Comparison of ENCODE assay signal across 1 cellular context in the genomic region with DNA sequence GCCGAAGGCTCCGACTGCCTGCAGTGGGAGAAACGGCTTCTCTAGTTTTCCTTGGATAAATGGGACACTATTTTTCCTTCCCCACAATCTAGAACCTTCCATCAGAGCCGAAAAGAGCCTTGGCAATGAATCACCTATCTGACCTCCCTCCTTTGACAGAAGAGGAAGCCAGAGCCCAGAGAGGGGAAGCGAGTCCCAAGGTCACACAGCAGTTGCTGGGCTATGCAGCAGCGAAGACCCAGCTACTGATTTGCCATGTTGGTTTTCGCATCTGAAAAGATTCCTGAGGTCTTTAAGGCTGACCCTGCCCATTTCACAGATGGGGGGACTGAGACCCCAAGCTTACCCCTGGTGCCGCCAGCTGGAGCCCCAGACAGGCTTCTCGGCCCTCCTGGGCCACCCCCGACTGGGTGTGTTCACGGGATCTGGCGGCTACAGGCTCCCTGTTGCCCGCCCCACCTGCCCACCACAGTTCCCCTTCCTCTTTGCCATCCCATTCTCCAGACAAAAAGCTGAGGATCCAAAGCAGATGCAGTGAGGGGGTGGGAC.
TF ChIP-seq lines count a peak whose summit lies in the region.

No MANE protein-coding gene starts in this region.

TF ChIP-seq in IMR-90, 13 proteins besides CTCF, POLR2A, EP300 and RAD21:
- TF ChIP-seq RFX5 (IDR thresholded peaks at IDR 0.05; ENCODE audit: low read depth, low read length) (no peak), RCOR1 (IDR thresholded peaks at IDR 0.05; ENCODE audit: insufficient replicate concordance, low read length) (no peak), MAFK (IDR thresholded peaks at IDR 0.05; ENCODE audit: low read depth, low read length) (no peak), MAZ (IDR thresholded peaks at IDR 0.05; ENCODE audit: borderline replicate concordance, low read depth, low read length) (no peak), SMC3 (IDR thresholded peaks at IDR 0.05; ENCODE audit: low read depth, low read length) (no peak), FOS (IDR thresholded peaks at IDR 0.05; ENCODE audit: low read depth, low read length) (no peak), MXI1 (IDR thresholded peaks at IDR 0.05; ENCODE audit: borderline replicate concordance, low read depth, low read length) (no peak), BHLHE40 (IDR thresholded peaks at IDR 0.05; ENCODE audit: low read depth, low read length) (no peak), NFE2L2 (IDR thresholded peaks at IDR 0.05; ENCODE audit: low read depth, low read length) (no peak), CHD1 (IDR thresholded peaks at IDR 0.05; ENCODE audit: low read depth, low read length) (no peak), CEBPB (IDR thresholded peaks at IDR 0.05; ENCODE audit: low read depth, low read length) (no peak)
- TF ChIP-seq, protein P1, sequence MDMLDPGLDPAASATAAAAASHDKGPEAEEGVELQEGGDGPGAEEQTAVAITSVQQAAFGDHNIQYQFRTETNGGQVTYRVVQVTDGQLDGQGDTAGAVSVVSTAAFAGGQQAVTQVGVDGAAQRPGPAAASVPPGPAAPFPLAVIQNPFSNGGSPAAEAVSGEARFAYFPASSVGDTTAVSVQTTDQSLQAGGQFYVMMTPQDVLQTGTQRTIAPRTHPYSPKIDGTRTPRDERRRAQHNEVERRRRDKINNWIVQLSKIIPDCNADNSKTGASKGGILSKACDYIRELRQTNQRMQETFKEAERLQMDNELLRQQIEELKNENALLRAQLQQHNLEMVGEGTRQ (IDR thresholded peaks at IDR 0.05; ENCODE audit: low read depth, low read length) = no peak
- TF ChIP-seq, protein P2, sequence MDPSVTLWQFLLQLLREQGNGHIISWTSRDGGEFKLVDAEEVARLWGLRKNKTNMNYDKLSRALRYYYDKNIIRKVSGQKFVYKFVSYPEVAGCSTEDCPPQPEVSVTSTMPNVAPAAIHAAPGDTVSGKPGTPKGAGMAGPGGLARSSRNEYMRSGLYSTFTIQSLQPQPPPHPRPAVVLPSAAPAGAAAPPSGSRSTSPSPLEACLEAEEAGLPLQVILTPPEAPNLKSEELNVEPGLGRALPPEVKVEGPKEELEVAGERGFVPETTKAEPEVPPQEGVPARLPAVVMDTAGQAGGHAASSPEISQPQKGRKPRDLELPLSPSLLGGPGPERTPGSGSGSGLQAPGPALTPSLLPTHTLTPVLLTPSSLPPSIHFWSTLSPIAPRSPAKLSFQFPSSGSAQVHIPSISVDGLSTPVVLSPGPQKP (IDR thresholded peaks at IDR 0.05; ENCODE audit: borderline replicate concordance, low read depth, low read length) = no peak
